Comparison of ENCODE assay signal across 8 cellular contexts in the genomic region with DNA sequence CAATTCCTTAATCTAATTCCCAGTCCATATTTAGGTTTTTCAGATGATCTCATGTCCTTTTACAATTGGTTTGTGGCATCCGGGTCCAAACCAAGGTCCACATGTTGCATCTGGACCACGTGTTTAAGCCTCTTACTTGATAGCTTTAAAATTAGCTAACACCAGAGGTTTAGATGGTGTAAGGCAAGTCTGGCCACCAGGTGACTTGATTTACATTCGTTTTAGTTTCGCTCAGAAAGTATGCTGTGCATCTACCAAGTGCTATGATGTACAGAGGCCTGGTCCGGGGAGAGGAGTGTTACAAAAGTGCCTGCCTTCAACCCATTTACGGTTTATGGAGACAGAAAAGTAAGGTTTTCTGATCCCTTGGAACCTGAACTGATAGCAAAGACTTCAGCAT. TPM values are rescaled to one million over a fixed set of nuclear protein-coding genes. Genes with fewer than 3 reads are reported as not detected.
DNase-seq lines count a peak whose midpoint lies in the region; TF ChIP-seq lines count a peak whose summit lies in the region.

No MANE protein-coding gene starts in this region.

- peak overlapping the region; percentile 95 for H3K4me3 ChIP-seq in A673 (ENCODE audit: low read depth, low read length, poor library complexity, severe bottlenecking)
- H3K4me3 ChIP-seq in GM12875 (ENCODE audit: low read depth, low read length): peak overlapping the region; percentile 88
- H3K4me3 ChIP-seq in urinary bladder (ENCODE audit: low read depth, low read length): peak overlapping the region; percentile 99

- CTCF ChIA-PET in A673 (lab: Charles Lee): interaction anchor here (0.5 to 1.0 kb wide), 2 partner anchors 63 to 168 kb away, joined by 3 read pairs; no protein-coding TSS in a partner anchor

- intact Hi-C loops in A673 (cut with micrococcal nuclease; ENCODE audit: unreplicated experiment): no loop called here

- peak; percentile 7 for DNase-seq in A673 (ENCODE audit: low spot score)
- peak; percentile 78 for DNase-seq in NCI-H82 (lab: John Stamatoyannopoulos, UW)
- DNase-seq in astrocyte of the hippocampus (ENCODE audit: low read depth, low spot score): peak; percentile 12
- peak; percentile 13 for DNase-seq in medulla oblongata (ENCODE audit: extremely low spot score)
- no peak for DNase-seq in NCI-H1694 treated with DMSO at 0.1 percent for 48 hours (lab: John Stamatoyannopoulos, UW)
- no peak for DNase-seq in mucosa of gallbladder (ENCODE audit: low spot score)

- POLR2A ChIA-PET in A673 (lab: Charles Lee; ENCODE audit: low non-redundant PET): no interaction called here

- WGBS in urinary bladder: 71% methylated on average over 6 of the region's 6 CpGs

- H3K27ac ChIP-seq in A673 (ENCODE audit: low read depth, low read length, poor library complexity, severe bottlenecking) (peak overlapping the region; percentile 91), urinary bladder (ENCODE audit: low read depth) (peak overlapping the region; percentile 96)

- no peak for TF ChIP-seq CTCF in A673 (conservative IDR thresholded peaks at IDR 0.05; ENCODE audit: low read depth, low read length)
- TF ChIP-seq CTCF in GM12875 (IDR thresholded peaks at IDR 0.05; ENCODE audit: borderline replicate concordance, insufficient read depth, low read depth, low read length): peak; percentile 22; the same call in 1 of the 2 replicates

- BruUV-seq in A673 (replicated peaks; lab: Mats Ljungman, UMichigan): no TSS peak

- no peaks in the 10 kb centered on the region for H3K27me3 ChIP-seq in A673 (replicated peaks; ENCODE audit: insufficient read depth, low read depth, low read length, poor library complexity)

- H3K36me3 ChIP-seq in A673 (ENCODE audit: insufficient read depth, low read length, poor library complexity, severe bottlenecking): peaks cover 23% of the 10 kb centered on the region
- no peaks in the 10 kb centered on the region for H3K36me3 ChIP-seq in urinary bladder (ENCODE audit: insufficient read depth)

- H3K4me1 ChIP-seq in A673 (ENCODE audit: insufficient read depth, low read length, poor library complexity, severe bottlenecking) (peaks cover 14% of the 10 kb centered on the region), urinary bladder (ENCODE audit: insufficient read depth) (no peaks in the 10 kb centered on the region)

- no peaks in the 10 kb centered on the region for H3K9me3 ChIP-seq in A673 (ENCODE audit: low read depth, low read length, poor library complexity, severe bottlenecking)

RNA-seq across cellular contexts. Expression of a gene that starts 0.9 kb away (rescaled TPM):
- 82.5 and 85.2 TPM in 2 replicates for total RNA-seq in A673 (2021)
- 70.4 TPM for total RNA-seq in urinary bladder
- 45.5 TPM for polyA plus RNA-seq in urinary bladder
- total RNA-seq in mucosa of gallbladder: 62.8 TPM

Comparison
In these comparisons a context has a peak if more than half of its experiments do, and no peak if none do; other contexts are left out.
1. DNase-seq: peak in A673 (single experiment), NCI-H82 (single experiment), astrocyte of the hippocampus (single experiment) and medulla oblongata (single experiment); none in NCI-H1694 treated with DMSO at 0.1 percent for 48 hours (single experiment) and mucosa of gallbladder (single experiment).
2. Peak in every context shown above with its lines, with median percentiles within 50 percentile points of each other: H3K4me3 ChIP-seq.